10 cellular contexts compared by ENCODE assay signal in genomic region chr6:146855889-146856288, GRCh38.
"Had no signal": no experiment of that assay in that cellular context is flagged by ENCODE, and none has a peak within 500 bp of the region (broad histone marks: within the 10 kb centered on the region; RNA-seq: fewer than 3 reads in every experiment).

No MANE protein-coding gene starts in this region.

- DNase-seq: activated naive CD4-positive, alpha-beta T cell; dorsolateral prefrontal cortex; erythroblast; stimulated activated naive CD4-positive, alpha-beta T cell; SW 1271 had no signal

- ATAC-seq: gastroesophageal sphincter, left lobe of liver had no signal

- H3K9me3 Mint-ChIP-seq: type B pancreatic cell had no signal

- H3K4me3 Mint-ChIP-seq: T-helper 2 cell treated with Interferon-gamma antibody and Interleukin-4, amounts not matched to agents 5 μg/mL and 100 μg/mL, for 36 hours; type B pancreatic cell had no signal

- H3K36me3 ChIP-seq: gastroesophageal sphincter, suprapubic skin had no signal

- H3K4me1 ChIP-seq: suprapubic skin had no signal

- H3K4me3 ChIP-seq: dorsolateral prefrontal cortex, gastroesophageal sphincter, suprapubic skin had no signal

- H3K36me3 Mint-ChIP-seq: type B pancreatic cell had no signal

- H3K27me3 ChIP-seq: dorsolateral prefrontal cortex, gastroesophageal sphincter, suprapubic skin had no signal

- H3K27me3 Mint-ChIP-seq: type B pancreatic cell had no signal

- H3K9me3 ChIP-seq: gastroesophageal sphincter, suprapubic skin had no signal

- H3K27ac Mint-ChIP-seq: type B pancreatic cell had no signal

- H3K27ac ChIP-seq: gastroesophageal sphincter, suprapubic skin had no signal
